10 cellular contexts compared by ENCODE assay signal in genomic region chr3:9111349-9112265, GRCh38.
DNase-seq lines count a peak whose midpoint lies in the region; ATAC-seq and TF ChIP-seq lines count a peak whose summit lies in the region.
"Had no signal": no experiment of that assay in that cellular context is flagged by ENCODE, and none has a peak within 500 bp of the region (broad histone marks: within the 10 kb centered on the region; RNA-seq: fewer than 3 reads in every experiment).

No MANE protein-coding gene starts in this region.

- ATAC-seq in foreskin keratinocyte (no peak), HG02884 (IDR thresholded peaks at IDR 0.05; ENCODE audit: unreplicated experiment) (no peak)
- ATAC-seq: activated T-cell treated with anti-CD3 and anti-CD28 coated beads, Interleukin-2, amount 50 U/mL, for 72 hours had no signal

- no peaks in the 10 kb centered on the region for H3K36me3 ChIP-seq in osteoblast (ENCODE audit: insufficient read depth, low read length)

- no peak overlapping the region for H3K4me3 ChIP-seq in osteoblast (ENCODE audit: insufficient read depth, low read length)

- H3K4me1 ChIP-seq in foreskin keratinocyte: no peaks in the 10 kb centered on the region
- no peaks in the 10 kb centered on the region for H3K4me1 ChIP-seq in osteoblast (ENCODE audit: insufficient read depth, low read length)

- no peaks in the 10 kb centered on the region for H3K79me2 ChIP-seq in osteoblast (ENCODE audit: insufficient read depth, low read length)

- in situ Hi-C loops in G401 (cut with HindIII; ENCODE audit: low sequenced_read_pairs): no loop called here

- H2AFZ ChIP-seq in osteoblast (ENCODE audit: low read length): no peak overlapping the region

- TF ChIP-seq CTCF in foreskin keratinocyte (conservative IDR thresholded peaks at IDR 0.05): peak; percentile 1
- TF ChIP-seq CTCF in osteoblast (IDR thresholded peaks at IDR 0.05; ENCODE audit: extremely low read depth, low read depth, low read length): peak; percentile 27

- DNase-seq in G401 (ENCODE audit: low spot score): peak; percentile 97
- DNase-seq in NCI-H446 (lab: John Stamatoyannopoulos, UW): peak; percentile 11 to 51
- DNase-seq in foreskin keratinocyte: no peak
- DNase-seq in osteoblast (ENCODE audit: insufficient read length, low spot score, missing footprints): peak; percentile 93
- no peak for DNase-seq in NCI-H2029 treated with DMSO at 0.1 percent for 48 hours (lab: John Stamatoyannopoulos, UW)
- DNase-seq in retina: no peak
- no peak for DNase-seq in SHP77 treated with DMSO at 0.1 percent for 48 hours (lab: John Stamatoyannopoulos, UW)
- DNase-seq: activated T-cell treated with anti-CD3 and anti-CD28 coated beads, Interleukin-2, amount 50 U/mL, for 72 hours; SHP77 had no signal

- H3K27me3 ChIP-seq in foreskin keratinocyte (no peaks in the 10 kb centered on the region), osteoblast (ENCODE audit: insufficient read depth, low read length) (no peaks in the 10 kb centered on the region)

- H3K9me3 ChIP-seq in osteoblast (ENCODE audit: low read depth, low read length): no peaks in the 10 kb centered on the region

- H3K4me2 ChIP-seq in osteoblast (ENCODE audit: insufficient read depth, low read length): no peak overlapping the region

- H3K27ac ChIP-seq in foreskin keratinocyte (no peak overlapping the region), osteoblast (ENCODE audit: low read depth, low read length) (no peak overlapping the region)

- H4K20me1 ChIP-seq in osteoblast (ENCODE audit: insufficient read depth, low read length): no peaks in the 10 kb centered on the region

Comparison
In these comparisons a context has a peak if more than half of its experiments do, and no peak if none do; other contexts are left out.
1. DNase-seq: peak in G401 (single experiment), NCI-H446 (2 of 2) and osteoblast (single experiment); none in foreskin keratinocyte (0 of 2), NCI-H2029 treated with DMSO at 0.1 percent for 48 hours (single experiment), retina (single experiment) and SHP77 treated with DMSO at 0.1 percent for 48 hours (single experiment).